Comparison of ENCODE assay signal across 8 cellular contexts in genomic region chr10:96765406-96766240, GRCh38. TPM values are rescaled to one million over a fixed set of nuclear protein-coding genes. Genes with fewer than 3 reads are reported as not detected.
DNase-seq lines count a peak whose midpoint lies in the region; ATAC-seq and TF ChIP-seq lines count a peak whose summit lies in the region.

No MANE protein-coding gene starts in this region.

- no peaks in the 10 kb centered on the region for H3K36me3 Mint-ChIP-seq in memory B cell

- in situ Hi-C loops in GM13976 (cut with MboI; ENCODE audit: low sequenced_read_pairs, unreplicated experiment): no loop called here

- H3K27ac ChIP-seq in A673 (ENCODE audit: low read depth, low read length, poor library complexity, severe bottlenecking): no peak overlapping the region
- H3K27ac ChIP-seq in dorsolateral prefrontal cortex: peak overlapping the region in 2 of 59 donors; percentile 19 to 48

- H3K27me3 ChIP-seq in A673 (replicated peaks; ENCODE audit: insufficient read depth, low read depth, low read length, poor library complexity): no peaks in the 10 kb centered on the region
- H3K27me3 ChIP-seq in dorsolateral prefrontal cortex: no peaks in the 10 kb centered on the region

- intact Hi-C loops in A673 (cut with micrococcal nuclease; ENCODE audit: unreplicated experiment): loop anchor here (10.0 kb wide), 1 partner anchor 259 kb away; no protein-coding TSS in a partner anchor
- intact Hi-C loops in dorsolateral prefrontal cortex (cut with DNase I): loop anchor here in 1 of 2 donors (2.0 to 5.0 kb wide), 2 partner anchors 63 to 262 kb away; no protein-coding TSS in a partner anchor

- peak overlapping the region; percentile 12 for H3K27ac Mint-ChIP-seq in memory B cell

- BruUV-seq in A673 (replicated peaks; lab: Mats Ljungman, UMichigan): no TSS peak

- no peaks in the 10 kb centered on the region for H3K4me1 ChIP-seq in A673 (ENCODE audit: insufficient read depth, low read length, poor library complexity, severe bottlenecking)

- no peaks in the 10 kb centered on the region for H3K9me3 ChIP-seq in A673 (ENCODE audit: low read depth, low read length, poor library complexity, severe bottlenecking)

- CTCF ChIA-PET in A673 (lab: Charles Lee): no interaction called here

- H3K4me3 Mint-ChIP-seq in memory B cell: peak overlapping the region; percentile 22

- DNase-seq in A673 (ENCODE audit: low spot score) (peak; percentile 44), GM13976 (ENCODE audit: low spot score) (peak; percentile 82), NCI-H1694 (lab: John Stamatoyannopoulos, UW) (peak; percentile 27), dorsolateral prefrontal cortex (peak in 8 of 10 donors; percentile 52 to 72 (median 64)), memory B cell (ENCODE audit: low spot score in 2 of 2) (peak; percentile 67 to 69)
- peak; percentile 71 to 75 for DNase-seq in activated CD4-positive, alpha-beta T cell treated with anti-CD3 and anti-CD28 coated beads, Interleukin-2, amount 50 U/mL, for 4 hours
- DNase-seq in stimulated activated CD8-positive, alpha-beta memory T cell treated with anti-CD3 and anti-CD28 coated beads, Interleukin-2, amount 100 ng/mL, for 48 hours (ENCODE audit: low read depth in 2 of 2): peak; percentile 61 to 70

- POLR2A ChIA-PET in A673 (lab: Charles Lee; ENCODE audit: low non-redundant PET): no interaction called here

- no peaks in the 10 kb centered on the region for H3K36me3 ChIP-seq in A673 (ENCODE audit: insufficient read depth, low read length, poor library complexity, severe bottlenecking)

- H3K9me3 Mint-ChIP-seq in memory B cell: no peaks in the 10 kb centered on the region

- TF ChIP-seq CTCF in A673 (conservative IDR thresholded peaks at IDR 0.05; ENCODE audit: low read depth, low read length) (peak; percentile 68), GM13976 (IDR thresholded peaks at IDR 0.05; ENCODE audit: borderline replicate concordance, control extremely low read depth, extremely low read depth, insufficient read depth, missing control alignments) (peak; percentile 77), dorsolateral prefrontal cortex (IDR thresholded peaks at IDR 0.05 in 54 of 56, conservative IDR thresholded peaks at IDR 0.05 in 2 of 56; ENCODE audit: low read depth in 1 of 56, partially characterized antibody in 56 of 56) (peak; percentile 46 to 83 (median 72))

- no peaks in the 10 kb centered on the region for H3K27me3 Mint-ChIP-seq in memory B cell

- H3K4me3 ChIP-seq in A673 (ENCODE audit: low read depth, low read length, poor library complexity, severe bottlenecking) (no peak overlapping the region), dorsolateral prefrontal cortex (no peak overlapping the region)

- ATAC-seq in memory B cell (ENCODE audit: low read depth) (peak; percentile 79), GM21619 (IDR thresholded peaks at IDR 0.05; ENCODE audit: unreplicated experiment) (no peak)

- peaks cover 26% of the 10 kb centered on the region for H3K4me1 Mint-ChIP-seq in memory B cell

RNA-seq across cellular contexts. Expression of gene PIK3AP1, which starts 45.3 kb away (rescaled TPM):
- 0.24 and 0.37 TPM in 2 replicates for total RNA-seq in A673 (2021)
- total RNA-seq in dorsolateral prefrontal cortex: 10 to 100 TPM in 19 of 120 experiments, 1 to 10 TPM in 99, under 1 TPM in 2; 0.84 to 20.5 (median 5.2) TPM

Comparison
In these comparisons a context has a peak if more than half of its experiments do, and no peak if none do; other contexts are left out.
1. DNase-seq: peak in every context shown above with its lines; median percentile 82 in GM13976; 73 in activated CD4-positive, alpha-beta T cell treated with anti-CD3 and anti-CD28 coated beads, Interleukin-2, amount 50 U/mL, for 4 hours; 68 in memory B cell; 66 in stimulated activated CD8-positive, alpha-beta memory T cell treated with anti-CD3 and anti-CD28 coated beads, Interleukin-2, amount 100 ng/mL, for 48 hours; 64 in dorsolateral prefrontal cortex; 44 in A673; 27 in NCI-H1694.